In the genomic region with DNA sequence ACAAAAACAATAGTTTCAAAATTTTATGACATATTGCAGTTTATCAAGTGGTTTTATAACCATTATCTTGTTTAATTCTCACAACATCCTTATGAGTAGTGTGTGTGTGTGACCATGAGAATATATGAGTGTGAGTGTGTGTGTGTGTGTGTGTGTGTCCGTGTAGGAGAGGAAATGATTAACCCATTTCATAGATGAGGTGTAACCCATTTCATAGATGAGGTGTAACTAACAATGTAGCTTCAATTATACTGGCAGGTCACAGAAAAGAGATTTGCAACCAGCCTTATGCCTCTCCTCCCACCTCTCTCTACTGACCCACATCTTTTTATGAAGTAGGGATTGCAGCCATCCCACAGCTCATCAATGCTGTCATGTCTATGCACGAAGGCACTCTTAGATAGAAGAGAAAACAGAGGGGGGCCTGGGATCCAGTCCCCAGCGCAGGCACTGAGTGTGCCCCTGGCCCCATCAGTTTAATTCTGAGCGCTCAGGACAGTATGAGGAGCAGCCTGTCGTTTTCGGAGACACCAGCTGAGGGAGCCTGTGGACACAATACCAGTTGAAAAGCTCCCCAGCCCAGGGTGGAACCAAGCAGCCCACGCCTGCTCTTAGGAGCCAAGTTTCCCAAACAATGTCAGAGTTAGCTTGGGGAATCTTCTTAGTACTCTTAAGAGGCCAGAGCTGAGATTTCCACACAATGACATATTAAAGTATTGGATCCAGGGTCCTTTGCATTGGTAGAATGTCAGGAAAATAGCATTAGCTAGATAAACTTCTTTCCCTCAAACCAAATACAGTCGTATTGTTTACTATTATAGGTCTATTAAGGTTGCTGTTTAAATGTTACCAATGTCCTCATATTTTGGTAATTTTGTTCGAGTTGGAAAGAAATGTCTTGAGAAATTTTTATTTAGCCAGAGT, we compare ENCODE assay signal across 8 cellular contexts.
DNase-seq lines count a peak whose midpoint lies in the region; ATAC-seq and TF ChIP-seq lines count a peak whose summit lies in the region.

No MANE protein-coding gene starts in this region.

- H3K4me1 ChIP-seq in psoas muscle, result peaks cover 18% of the 10 kb centered on the region

- no peaks in the 10 kb centered on the region for H3K36me3 Mint-ChIP-seq in activated naive CD4-positive, alpha-beta T cell treated with anti-CD3 and anti-CD28 coated beads, Interleukin-2, amount 50 U/mL, for 72 hours
- no peaks in the 10 kb centered on the region for H3K36me3 Mint-ChIP-seq in T-helper 17 cell (ENCODE audit: low read depth)

- H3K27ac ChIP-seq in psoas muscle, result no peak overlapping the region

- H3K4me3 Mint-ChIP-seq in T-helper 17 cell, result no peak overlapping the region

- POLR2A ChIA-PET in BJ (lab: Charles Lee), result interaction anchor here (0.6 to 1.1 kb wide), 2 partner anchors 19 to 230 kb away, joined by 3 to 4 read pairs; no protein-coding TSS in a partner anchor

- H3K4me3 ChIP-seq in BJ (ENCODE audit: low read depth, low read length) (no peak overlapping the region), psoas muscle (no peak overlapping the region)

- peaks cover 47% of the 10 kb centered on the region for H3K27me3 Mint-ChIP-seq in T-helper 17 cell

- H3K9me3 ChIP-seq in psoas muscle (no peaks in the 10 kb centered on the region), T-helper 17 cell (ENCODE audit: control insufficient read depth, low read length, poor library complexity, severe bottlenecking) (no peaks in the 10 kb centered on the region)

- no peak overlapping the region for H3K27ac Mint-ChIP-seq in activated naive CD4-positive, alpha-beta T cell treated with anti-CD3 and anti-CD28 coated beads, Interleukin-2, amount 50 U/mL, for 72 hours
- no peak overlapping the region for H3K27ac Mint-ChIP-seq in T-helper 17 cell

- ATAC-seq in GM18867 (IDR thresholded peaks at IDR 0.05; ENCODE audit: unreplicated experiment), result peak; percentile 88
- ATAC-seq in HG03025 (IDR thresholded peaks at IDR 0.05; ENCODE audit: low FRiP score, unreplicated experiment), result peak; percentile 75
- peak; percentile 33 to 78 for ATAC-seq in activated naive CD4-positive, alpha-beta T cell treated with anti-CD3 and anti-CD28 coated beads, Interleukin-2, amount 50 U/mL, for 72 hours
- ATAC-seq in psoas muscle, result peak; percentile 88 to 95 (median 92)
- ATAC-seq in T-helper 17 cell, result no peak

- intact Hi-C loops in cardiac septum (cut with DNase I) (loop anchor here (2.0 to 10.0 kb wide), 4 partner anchors 125 to 329 kb away; no protein-coding TSS in a partner anchor), psoas muscle (cut with DNase I) (loop anchor here (5.0 to 10.0 kb wide), 4 partner anchors 47 to 332 kb away; no protein-coding TSS in a partner anchor)

- H3K27me3 ChIP-seq in BJ (ENCODE audit: control insufficient read depth, insufficient read depth, low read length) (no peaks in the 10 kb centered on the region), psoas muscle (ENCODE audit: insufficient read depth in 3 of 3, low read length in 2 of 3) (no peaks in the 10 kb centered on the region)

- DNase-seq in BJ (ENCODE audit: low read depth) (no peak), NCI-H446 (lab: John Stamatoyannopoulos, UW) (peak; percentile 80 to 86), cardiac septum (ENCODE audit: low spot score) (peak; percentile 87), psoas muscle (peak; percentile 80 to 85), T-helper 17 cell (no peak)
- DNase-seq in activated naive CD4-positive, alpha-beta T cell treated with anti-CD3 and anti-CD28 coated beads, Interleukin-2, amount 50 U/mL, for 72 hours (ENCODE audit: low spot score in 2 of 2), result peak in 1 of 2 donors; percentile 5

- H3K36me3 ChIP-seq in BJ (ENCODE audit: control insufficient read depth, insufficient read depth, low read length) (no peaks in the 10 kb centered on the region), psoas muscle (ENCODE audit: insufficient read depth in 1 of 2, low read depth in 1 of 2) (no peaks in the 10 kb centered on the region)

- CTCF ChIA-PET in BJ (lab: Yijun Ruan, JAX), result interaction anchor here (0.6 to 3.2 kb wide), 41 partner anchors 9 to 450 kb away, joined by 3 to 21 read pairs (median 4); no protein-coding TSS in a partner anchor

- H3K9me3 Mint-ChIP-seq in activated naive CD4-positive, alpha-beta T cell treated with anti-CD3 and anti-CD28 coated beads, Interleukin-2, amount 50 U/mL, for 72 hours, result no peaks in the 10 kb centered on the region

- whole genome bisulfite sequencing in psoas muscle, 3 donors, result 25 to 48% (median 39%) methylated on average over 9 of the region's 9 CpGs

- TF ChIP-seq CTCF in BJ (IDR thresholded peaks at IDR 0.05; ENCODE audit: insufficient read depth, low read depth, low read length) (peak; percentile 81), psoas muscle (IDR thresholded peaks at IDR 0.05) (peak; percentile 77)

- H3K4me1 Mint-ChIP-seq in T-helper 17 cell, result no peaks in the 10 kb centered on the region

Comparison
In these comparisons a context has a peak if more than half of its experiments do, and no peak if none do; other contexts are left out.
1. DNase-seq: peak in NCI-H446 (2 of 2), cardiac septum (single experiment) and psoas muscle (2 of 2); none in BJ (single experiment) and T-helper 17 cell (0 of 3).